In genomic region chr3:20729185-20729584, GRCh38 we compare ENCODE assay signal across 8 cellular contexts.
"Had no signal": no experiment of that assay in that cellular context is flagged by ENCODE, and none has a peak within 500 bp of the region (broad histone marks: within the 10 kb centered on the region; RNA-seq: fewer than 3 reads in every experiment).

No MANE protein-coding gene starts in this region.

- FAIRE-seq: HepG2 had no signal

- DNase-seq: H7, HFFc6 had no signal

- H3K27ac ChIP-seq: HL-60 had no signal

- H3K4me3 Mint-ChIP-seq: GM23338, HFFc6, IgD-negative memory B cell had no signal

- H3K27ac Mint-ChIP-seq: GM23338, HFFc6, IgD-negative memory B cell had no signal

- H3K9me3 ChIP-seq: HAP-1 had no signal

- H3K27me3 Mint-ChIP-seq: IgD-negative memory B cell had no signal

- H2AFZ ChIP-seq: GM23338 had no signal

- H3K36me3 Mint-ChIP-seq: IgD-negative memory B cell had no signal

- H3K4me3 ChIP-seq: GM23338, HAP-1 had no signal

- H3K36me3 ChIP-seq: HAP-1 had no signal

- H3K4me1 Mint-ChIP-seq: GM23338, IgD-negative memory B cell had no signal

- H3K4me2 ChIP-seq: GM23338 had no signal

- H3K9me3 Mint-ChIP-seq: GM23338, HFFc6 had no signal

- H3K4me1 ChIP-seq: HAP-1 had no signal

- ATAC-seq: GM23338, HCT116, HepG2 had no signal
